27 cellular contexts compared by ENCODE assay signal in genomic region chr5:36710039-36710438, GRCh38.
"Had no signal": no experiment of that assay in that cellular context is flagged by ENCODE, and none has a peak within 500 bp of the region (broad histone marks: within the 10 kb centered on the region; RNA-seq: fewer than 3 reads in every experiment).

No MANE protein-coding gene starts in this region.

- H3K4me1 ChIP-seq: stomach, testis, thyroid gland, tibial artery, tibial nerve, transverse colon, upper lobe of right lung, uterus, vagina had no signal

- H3K9me3 ChIP-seq: suprapubic skin, testis, thyroid gland, transverse colon, upper lobe of left lung, upper lobe of right lung, uterus, vagina had no signal

- DNase-seq: stimulated activated CD4-positive, alpha-beta T cell treated with anti-CD3 and anti-CD28 coated beads, Interleukin-2, amount 100 ng/mL, for 48 hours; stimulated activated CD4-positive, alpha-beta T cell treated with anti-CD3 and anti-CD28 coated beads, Interleukin-4, amount 100 ng/mL, for 1 hour; stimulated activated CD4-positive, alpha-beta T cell treated with anti-CD3 and anti-CD28 coated beads, Interleukin-4, amount 100 ng/mL, for 24 hours; stimulated activated CD4-positive, alpha-beta T cell treated with anti-CD3 and anti-CD28 coated beads, Interleukin-4, amount 100 ng/mL, for 4 hours; stimulated activated CD8-positive, alpha-beta memory T cell treated with anti-CD3 and anti-CD28 coated beads, Interleukin-4, amount 100 ng/mL, for 48 hours; stimulated activated naive B cell treated with anti-CD40 and anti-IgM and Interleukin-4, amounts not matched to agents 10 μg/mL and 1 μg/mL and 100 μg/mL, for 72 hours; stimulated activated naive CD4-positive, alpha-beta T cell; stimulated activated naive CD4-positive, alpha-beta T cell treated with Interleukin-2 at 50 U/mL for 16 hours; stimulated activated naive CD8-positive, alpha-beta T cell treated with anti-CD3 and anti-CD28 coated beads, Interleukin-15, amount 100 ng/mL, for 72 hours; stimulated activated naive CD8-positive, alpha-beta T cell treated with anti-CD3 and anti-CD28 coated beads, Interleukin-15, Interleukin-2, amounts not matched to agents 100 U/mL and 50 U/mL, for 24 hours; stomach; substantia nigra; testis; thyroid gland; tibial artery; transverse colon; trophoblast cell; upper lobe of left lung; upper lobe of right lung; uterus had no signal

- H3K27ac ChIP-seq: stomach, suprapubic skin, testis, thoracic aorta, thyroid gland, tibial artery, tibial nerve, transverse colon, upper lobe of left lung, upper lobe of right lung, uterus, vagina had no signal

- ATAC-seq: stimulated activated effector memory CD8-positive, alpha-beta T cell treated with anti-CD3 and anti-CD28 coated beads, Interleukin-12 subunit alpha, Interleukin-12 subunit beta, amount 100 ng/mL, for 72 hours; stimulated activated memory B cell treated with anti-CD40 and anti-IgM and Interleukin-4, amounts not matched to agents 10 μg/mL and 1 μg/mL and 100 μg/mL, for 72 hours; stimulated activated naive B cell treated with anti-CD40 and anti-IgM and Interleukin-4, amounts not matched to agents 10 μg/mL and 1 μg/mL and 100 μg/mL, for 72 hours; stimulated activated naive CD8-positive, alpha-beta T cell treated with anti-CD3 and anti-CD28 coated beads, Interleukin-15, amount 100 ng/mL, for 72 hours; stimulated activated naive CD8-positive, alpha-beta T cell treated with anti-CD3 and anti-CD28 coated beads, Interleukin-15, Interleukin-2, amounts not matched to agents 100 U/mL and 50 U/mL, for 24 hours; upper lobe of right lung had no signal

- FAIRE-seq: urothelium cell line had no signal

- H3K4me3 ChIP-seq: stomach, suprapubic skin, testis, thoracic aorta, thyroid gland, tibial artery, tibial nerve, transverse colon, upper lobe of left lung, upper lobe of right lung, uterus, vagina had no signal

- H3K36me3 ChIP-seq: stomach, suprapubic skin, thoracic aorta, thyroid gland, tibial artery, tibial nerve, transverse colon, upper lobe of left lung, upper lobe of right lung, uterus, vagina had no signal

- H3K27me3 ChIP-seq: stomach, suprapubic skin, testis, thyroid gland, tibial artery, tibial nerve, transverse colon, upper lobe of left lung, upper lobe of right lung, uterus, vagina had no signal
